ENCODE assay signal across 12 cellular contexts in genomic region chr13:109180905-109181425, GRCh38.
A peak's percentile ranks its signal among the peaks of the same experiment; 100 is the strongest.
DNase-seq lines count a peak whose midpoint lies in the region; ATAC-seq and TF ChIP-seq lines count a peak whose summit lies in the region.
"Had no signal": no experiment of that assay in that cellular context is flagged by ENCODE, and none has a peak within 500 bp of the region (broad histone marks: within the 10 kb centered on the region; RNA-seq: fewer than 3 reads in every experiment).

No MANE protein-coding gene starts in this region.

- no peak for ATAC-seq in GM21619 (IDR thresholded peaks at IDR 0.05; ENCODE audit: unreplicated experiment)
- ATAC-seq in GM18505 (IDR thresholded peaks at IDR 0.05; ENCODE audit: unreplicated experiment), result no peak

- H3K79me2 ChIP-seq in GM23248 (ENCODE audit: insufficient read depth), result no peaks in the 10 kb centered on the region

- DNase-seq in GM23248 (peak; percentile 89), SK-N-MC (ENCODE audit: low read depth, low spot score) (peak; percentile 60), fibroblast of the aortic adventitia (ENCODE audit: low read depth) (peak; percentile 47), renal cortical epithelial cell (ENCODE audit: low read depth) (peak; percentile 83), H7 (no peak), GM19238 (ENCODE audit: insufficient read length, low spot score) (no peak)
- DNase-seq: DMS 273 treated with DMSO at 0.1 percent for 48 hours; effector CD4-positive, alpha-beta T cell; NCI-H1105 had no signal

- TF ChIP-seq POLR2A in GM18505 (IDR thresholded peaks at IDR 0.05; ENCODE audit: borderline replicate concordance, extremely low read depth, insufficient read depth, insufficient read length), result no peak

- H3K9me3 ChIP-seq in GM23248 (ENCODE audit: low read depth) (no peaks in the 10 kb centered on the region), SK-N-MC (ENCODE audit: low read depth, low read length) (no peaks in the 10 kb centered on the region)

- H3K4me2 ChIP-seq in GM23248 (ENCODE audit: unreplicated experiment), result peak overlapping the region; percentile 54

- H3K4me1 ChIP-seq in GM23248 (ENCODE audit: insufficient read depth), result peaks cover 23% of the 10 kb centered on the region

- no peak overlapping the region for H3K4me3 ChIP-seq in GM23248
- H3K4me3 ChIP-seq in SK-N-MC, result peak overlapping the region; percentile 29
- H3K4me3 ChIP-seq in fibroblast of the aortic adventitia (ENCODE audit: low read depth, low read length), result no peak overlapping the region
- H3K4me3 ChIP-seq in H7 (ENCODE audit: insufficient read depth, low read depth, low read length), result no peak overlapping the region
- H3K4me3 ChIP-seq: skin epidermis had no signal

- H4K20me1 ChIP-seq in GM23248 (ENCODE audit: insufficient read depth), result no peaks in the 10 kb centered on the region

- WGBS in GM23248 (ENCODE audit: low coverage in 1 of 2, low lambda C conversion rate in 2 of 2, missing lambda C conversion rate in 2 of 2), 2 experiments, result 33 to 37% methylated on average over 4 of the region's 4 CpGs

- peaks cover 11% of the 10 kb centered on the region; the same call in 1 of the 2 replicates for H3F3A ChIP-seq in GM23248 (ENCODE audit: insufficient read depth)

- TF ChIP-seq CTCF in fibroblast of the aortic adventitia (IDR thresholded peaks at IDR 0.05; ENCODE audit: insufficient read depth, low read length), result no peak

- H3K27me3 ChIP-seq in GM23248 (replicated peaks; ENCODE audit: insufficient read depth) (no peaks in the 10 kb centered on the region), H7 (ENCODE audit: control insufficient read depth, insufficient read depth, low read length) (no peaks in the 10 kb centered on the region)

- H3K27ac ChIP-seq in GM23248, result peak overlapping the region; percentile 70
- H3K27ac ChIP-seq in SK-N-MC, result peak overlapping the region; percentile 97
- H3K27ac ChIP-seq: skin epidermis had no signal

- no peaks in the 10 kb centered on the region for H3K36me3 ChIP-seq in GM23248 (ENCODE audit: low read depth)
- no peaks in the 10 kb centered on the region for H3K36me3 ChIP-seq in SK-N-MC (ENCODE audit: insufficient read depth, low read length)
- no peaks in the 10 kb centered on the region for H3K36me3 ChIP-seq in H7 (replicated peaks; ENCODE audit: control insufficient read depth, insufficient read depth, low read length)

- in situ Hi-C loops in GM23248 (cut with MboI), result no loop called here

- H2AFZ ChIP-seq in GM23248, result peak overlapping the region; percentile 53

- H3K9me2 ChIP-seq in GM23248 (ENCODE audit: insufficient read depth), result no peaks in the 10 kb centered on the region

- peak overlapping the region; percentile 9; the same call in 1 of the 2 replicates for H3K9ac ChIP-seq in GM23248
- H3K9ac ChIP-seq in SK-N-MC (ENCODE audit: insufficient read length), result peak overlapping the region; percentile 46

Comparison
In these comparisons a context has a peak if more than half of its experiments do, and no peak if none do; other contexts are left out.
1. DNase-seq: peak in GM23248 (single experiment), SK-N-MC (single experiment), fibroblast of the aortic adventitia (single experiment) and renal cortical epithelial cell (single experiment); none in H7 (single experiment) and GM19238 (single experiment).